Comparison of ENCODE assay signal across 12 cellular contexts in genomic region chr5:14171621-14172020, GRCh38. TPM values are rescaled to one million over a fixed set of nuclear protein-coding genes. Genes with fewer than 3 reads are reported as not detected.
DNase-seq lines count a peak whose midpoint lies in the region; ATAC-seq and TF ChIP-seq lines count a peak whose summit lies in the region.
"Had no signal": no experiment of that assay in that cellular context is flagged by ENCODE, and none has a peak within 500 bp of the region (broad histone marks: within the 10 kb centered on the region; RNA-seq: fewer than 3 reads in every experiment).

No MANE protein-coding gene starts in this region.

- peak overlapping the region; percentile 42 for H3K4me2 ChIP-seq in neural progenitor cell

- H3F3A ChIP-seq in neural progenitor cell (ENCODE audit: low read depth) = no peaks in the 10 kb centered on the region

- H3K9ac ChIP-seq in neural progenitor cell = no peak overlapping the region

- H3K36me3 ChIP-seq in GM06990 (ENCODE audit: control insufficient read depth, insufficient read depth, low read length) = no peaks in the 10 kb centered on the region
- no peaks in the 10 kb centered on the region for H3K36me3 ChIP-seq in neural progenitor cell

- TF ChIP-seq CTCF in GM06990 (IDR thresholded peaks at IDR 0.05; ENCODE audit: insufficient read depth, low read length, poor library complexity, severe bottlenecking) (no peak), neural progenitor cell (IDR thresholded peaks at IDR 0.05) (no peak)

- H3K79me2 ChIP-seq in neural progenitor cell (ENCODE audit: low read depth) = peaks cover 100% of the 10 kb centered on the region

- H3K36me3 Mint-ChIP-seq in central memory CD8-positive, alpha-beta T cell (ENCODE audit: insufficient read depth) = no peaks in the 10 kb centered on the region
- peaks cover 13% of the 10 kb centered on the region for H3K36me3 Mint-ChIP-seq in neural progenitor cell

- no peak for ATAC-seq in central memory CD8-positive, alpha-beta T cell (replicated peaks; ENCODE audit: extremely low read depth, poor library complexity, severe bottlenecking)
- ATAC-seq in GM19023 (IDR thresholded peaks at IDR 0.05; ENCODE audit: unreplicated experiment) (no peak), HG02840 (IDR thresholded peaks at IDR 0.05; ENCODE audit: low FRiP score, unreplicated experiment) (no peak)
- ATAC-seq: psoas muscle had no signal

- peaks cover 6% of the 10 kb centered on the region for H3K27me3 Mint-ChIP-seq in central memory CD8-positive, alpha-beta T cell
- H3K27me3 Mint-ChIP-seq in neural progenitor cell (ENCODE audit: insufficient read depth, low read depth) = no peaks in the 10 kb centered on the region

- H2AFZ ChIP-seq in neural progenitor cell (replicated peaks) = no peak overlapping the region

- H3K4me3 ChIP-seq in GM06990 (replicated peaks; ENCODE audit: low read depth, low read length) (peak overlapping the region; percentile 65), neural progenitor cell (no peak overlapping the region)
- H3K4me3 ChIP-seq: psoas muscle had no signal

- H3K4me1 ChIP-seq in neural progenitor cell = peaks cover 47% of the 10 kb centered on the region

- no peak for DNase-seq in GM06990 (ENCODE audit: extremely low read depth, insufficient read length)
- peak; percentile 56 for DNase-seq in KBM-7
- DNase-seq in central memory CD8-positive, alpha-beta T cell (ENCODE audit: low spot score in 2 of 2) = no peak
- DNase-seq in neural progenitor cell (ENCODE audit: low spot score) = no peak
- no peak for DNase-seq in glomerular visceral epithelial cell (ENCODE audit: extremely low spot score)
- DNase-seq in NCI-H446 (lab: John Stamatoyannopoulos, UW) = no peak
- DNase-seq: activated CD4-positive, alpha-beta T cell treated with anti-CD3 and anti-CD28 coated beads, Interleukin-2, amount 50 U/mL, for 48 hours; Calu3; NCI-H226; psoas muscle had no signal

- no peaks in the 10 kb centered on the region for H3K9me3 ChIP-seq in neural progenitor cell (ENCODE audit: low read depth)
- H3K9me3 ChIP-seq: psoas muscle had no signal

- H3K4me1 Mint-ChIP-seq in central memory CD8-positive, alpha-beta T cell = peaks cover 11% of the 10 kb centered on the region
- H3K4me1 Mint-ChIP-seq in neural progenitor cell = peaks cover 30% of the 10 kb centered on the region

- peak overlapping the region; percentile 14 for H3K27ac Mint-ChIP-seq in central memory CD8-positive, alpha-beta T cell (ENCODE audit: low read depth)
- H3K27ac Mint-ChIP-seq in neural progenitor cell = no peak overlapping the region

- peaks cover 97% of the 10 kb centered on the region for H4K20me1 ChIP-seq in neural progenitor cell (ENCODE audit: low read depth)

- in situ Hi-C loops in KBM-7 (cut with MboI; ENCODE audit: low pct_unique_long_range_greater_than_20kb, low sequenced_read_pairs) = no loop called here

- H3K27me3 ChIP-seq in GM06990 (replicated peaks; ENCODE audit: control insufficient read depth, insufficient read depth, low read length) (no peaks in the 10 kb centered on the region), neural progenitor cell (no peaks in the 10 kb centered on the region)

- no peaks in the 10 kb centered on the region for H3K9me3 Mint-ChIP-seq in central memory CD8-positive, alpha-beta T cell
- peaks cover 18% of the 10 kb centered on the region for H3K9me3 Mint-ChIP-seq in neural progenitor cell

- no peak overlapping the region for H3K4me3 Mint-ChIP-seq in central memory CD8-positive, alpha-beta T cell
- no peak overlapping the region for H3K4me3 Mint-ChIP-seq in neural progenitor cell

- H3K27ac ChIP-seq in neural progenitor cell = no peak overlapping the region
- H3K27ac ChIP-seq: psoas muscle had no signal

RNA-seq across cellular contexts. Expression of gene TRIO, which starts 28.5 kb away (rescaled TPM):
- 76.3 and 84.7 TPM in 2 replicates for total RNA-seq in neural progenitor cell (ENCODE audit: low replicate concordance)
